Comparison of ENCODE assay signal across 22 cellular contexts in the genomic region with DNA sequence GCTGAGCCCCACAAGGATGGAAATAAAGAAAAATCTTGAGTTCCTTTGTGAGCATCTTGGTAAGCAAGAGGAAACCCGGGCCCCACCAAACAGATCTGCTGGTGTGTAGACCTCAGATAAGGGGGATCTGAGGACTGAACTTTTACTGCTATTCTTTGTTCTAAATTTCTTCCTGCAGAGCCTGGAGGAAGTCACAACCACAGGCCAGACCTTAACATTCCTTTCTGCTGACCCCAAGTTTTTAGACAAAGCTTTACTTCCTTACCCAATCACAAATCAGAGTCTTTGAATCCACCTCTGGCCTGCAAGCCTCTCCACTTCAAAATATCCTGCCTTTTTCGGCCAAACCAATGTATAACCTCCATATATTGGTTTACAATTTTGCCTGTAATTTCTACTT.
DNase-seq lines count a peak whose midpoint lies in the region; ATAC-seq and TF ChIP-seq lines count a peak whose summit lies in the region.
"Had no signal": no experiment of that assay in that cellular context is flagged by ENCODE, and none has a peak within 500 bp of the region (broad histone marks: within the 10 kb centered on the region; RNA-seq: fewer than 3 reads in every experiment).

No MANE protein-coding gene starts in this region.

- H3K4me1 ChIP-seq in right cardiac atrium (ENCODE audit: control insufficient read depth, insufficient read depth, low read length) (no peaks in the 10 kb centered on the region), mesodermal cell (ENCODE audit: control insufficient read depth, insufficient read depth, low read length, poor library complexity, severe bottlenecking) (peaks cover 24% of the 10 kb centered on the region)
- H3K4me1 ChIP-seq: foreskin keratinocyte, upper lobe of left lung had no signal

- intact Hi-C loops in left ventricle myocardium superior (cut with micrococcal nuclease): no loop called here
- intact Hi-C loops in right cardiac atrium (cut with DNase I): no loop called here
- intact Hi-C loops in lower leg skin (cut with DNase I; ENCODE audit: low total_unique reads): no loop called here

- TF ChIP-seq CTCF in astrocyte of the spinal cord (IDR thresholded peaks at IDR 0.05; ENCODE audit: low read depth, low read length): no peak
- TF ChIP-seq CTCF in lower leg skin (IDR thresholded peaks at IDR 0.05): no peak
- TF ChIP-seq CTCF in GM20000 (IDR thresholded peaks at IDR 0.05; ENCODE audit: extremely low read depth, missing control alignments): no peak

- H3K4me3 ChIP-seq in right cardiac atrium (ENCODE audit: low read length) (no peak overlapping the region), astrocyte of the spinal cord (ENCODE audit: low read depth, low read length) (no peak overlapping the region), mesodermal cell (ENCODE audit: extremely low read depth, insufficient read depth, low read length, poor library complexity, severe bottlenecking) (no peak overlapping the region), lower leg skin (ENCODE audit: low read depth, poor library complexity, severe bottlenecking) (no peak overlapping the region)
- H3K4me3 ChIP-seq: dorsolateral prefrontal cortex, upper lobe of left lung had no signal

- in situ Hi-C loops in astrocyte of the spinal cord (cut with HindIII; ENCODE audit: low sequenced_read_pairs): no loop called here

- DNase-seq in left ventricle myocardium superior (no peak), right cardiac atrium (no peak), astrocyte of the spinal cord (ENCODE audit: low read depth, low spot score) (peak; percentile 29), lower leg skin (ENCODE audit: low spot score in 2 of 2) (no peak), GM20000 (ENCODE audit: low spot score) (no peak)
- DNase-seq: 8988T; activated CD8-positive, alpha-beta T cell treated with anti-CD3 and anti-CD28 coated beads, Interleukin-2, amount 10 ng/mL, durations not matched to agents 7 days and 5 days; activated T-cell treated with anti-CD3 and anti-CD28 coated beads, Interleukin-2, amount 50 U/mL, for 1 hour; dorsolateral prefrontal cortex; EL; foreskin keratinocyte; kidney; mesenchymal stem cell; natural killer cell; NCI-H1694; NCI-H774; T-helper 2 cell; upper lobe of left lung had no signal

- ATAC-seq in left ventricle myocardium superior (peak; percentile 36), right cardiac atrium (no peak), GM21390 (IDR thresholded peaks at IDR 0.05; ENCODE audit: unreplicated experiment) (no peak), HG03196 (IDR thresholded peaks at IDR 0.05; ENCODE audit: unreplicated experiment) (no peak)
- ATAC-seq: activated CD8-positive, alpha-beta T cell treated with anti-CD3 and anti-CD28 coated beads, Interleukin-2, amount 10 ng/mL, durations not matched to agents 7 days and 5 days; foreskin keratinocyte; natural killer cell had no signal

- TF ChIP-seq POLR2A in lower leg skin (IDR thresholded peaks at IDR 0.05): no peak

- H3K9me3 ChIP-seq in right cardiac atrium (ENCODE audit: control insufficient read depth, low read length) (no peaks in the 10 kb centered on the region), mesodermal cell (ENCODE audit: control insufficient read depth, low read length) (no peaks in the 10 kb centered on the region)
- H3K9me3 ChIP-seq: upper lobe of left lung had no signal

- WGBS in right cardiac atrium: 54% methylated on average over 2 of the region's 2 CpGs
- WGBS in mesodermal cell (ENCODE audit: insufficient coverage in 2 of 2), 2 experiments: 54 to 70% methylated on average over 2 of the region's 2 CpGs
- WGBS in lower leg skin, 2 donors: 63 to 80% methylated on average over 2 of the region's 2 CpGs

- H3K36me3 ChIP-seq in mesodermal cell (ENCODE audit: control insufficient read depth, insufficient read depth, low read length): no peaks in the 10 kb centered on the region
- H3K36me3 ChIP-seq: upper lobe of left lung had no signal

- H3K27ac ChIP-seq in right cardiac atrium (ENCODE audit: low read length) (no peak overlapping the region), mesodermal cell (ENCODE audit: low read depth, low read length, severe bottlenecking) (peak overlapping the region; percentile 93)
- H3K27ac ChIP-seq: foreskin keratinocyte, HL-60, upper lobe of left lung had no signal

- H3K27me3 ChIP-seq in right cardiac atrium (ENCODE audit: control insufficient read depth, insufficient read depth): no peaks in the 10 kb centered on the region
- H3K27me3 ChIP-seq: foreskin keratinocyte, upper lobe of left lung had no signal
